In genomic region chr1:23980006-23980724, GRCh38 we compare ENCODE assay signal across 8 cellular contexts. TPM values are rescaled to one million over a fixed set of nuclear protein-coding genes. Genes with fewer than 3 reads are reported as not detected.
A peak's percentile ranks its signal among the peaks of the same experiment; 100 is the strongest.
DNase-seq lines count a peak whose midpoint lies in the region; ATAC-seq and TF ChIP-seq lines count a peak whose summit lies in the region.

TSS of gene SRSF10 (minus strand) at chr1:23980327. CDS start at chr1:23980255, 72 bp downstream.

- H3K4me3 ChIP-seq in testis = peak within 1 kb of the TSS; percentile 85 to 100

- 0 to 1% methylated on average over 44 to 60 of the region's 67 CpGs for WGBS in testis, 2 donors

- no peaks in the 10 kb centered on the region for H3K36me3 ChIP-seq in testis (ENCODE audit: low read depth, missing control alignments)

- peak within 1 kb of the TSS; percentile 97 to 98 for H3K27ac Mint-ChIP-seq in activated naive CD4-positive, alpha-beta T cell treated with anti-CD3 and anti-CD28 coated beads, Interleukin-2, amount 50 U/mL, for 72 hours

- no peaks in the 10 kb centered on the region for H3K9me3 Mint-ChIP-seq in activated naive CD4-positive, alpha-beta T cell treated with anti-CD3 and anti-CD28 coated beads, Interleukin-2, amount 50 U/mL, for 72 hours

- peak; percentile 87 for ATAC-seq in HG02623 (IDR thresholded peaks at IDR 0.05; ENCODE audit: unreplicated experiment)
- ATAC-seq in activated naive CD4-positive, alpha-beta T cell treated with anti-CD3 and anti-CD28 coated beads, Interleukin-2, amount 50 U/mL, for 72 hours = peak; percentile 94
- ATAC-seq in omental fat pad (ENCODE audit: low FRiP score) = peak; percentile 97

- H3K36me3 Mint-ChIP-seq in activated naive CD4-positive, alpha-beta T cell treated with anti-CD3 and anti-CD28 coated beads, Interleukin-2, amount 50 U/mL, for 72 hours = peaks cover 30 to 41% of the 10 kb centered on the region in 2 donors

- TF ChIP-seq POLR2A in GM10847 (IDR thresholded peaks at IDR 0.05; ENCODE audit: extremely low read depth, insufficient read length) (peak; percentile 98), testis (IDR thresholded peaks at IDR 0.05) (peak; percentile 92)

- no peaks in the 10 kb centered on the region for H3K27me3 ChIP-seq in testis

- H3K9me3 ChIP-seq in testis = no peaks in the 10 kb centered on the region

- TF ChIP-seq CTCF in omental fat pad (IDR thresholded peaks at IDR 0.05) (no peak), testis (IDR thresholded peaks at IDR 0.05) (peak in 2 of 3 experiments; percentile 36 to 57)

- intact Hi-C loops in testis (cut with DNase I; ENCODE audit: low total_unique reads) = no loop called here

- DNase-seq in NCI-H1092 treated with DMSO at 0.1 percent for 48 hours (lab: John Stamatoyannopoulos, UW) (peak; percentile 99), SKM-1 (lab: John Stamatoyannopoulos, UW; ENCODE audit: unreplicated experiment) (peak; percentile 98), glomerular endothelial cell (ENCODE audit: extremely low read depth, low read depth, low spot score) (peak; percentile 87), omental fat pad (ENCODE audit: low spot score) (peak; percentile 92), testis (peak; percentile 98)
- peak; percentile 95 to 99 for DNase-seq in activated naive CD4-positive, alpha-beta T cell treated with anti-CD3 and anti-CD28 coated beads, Interleukin-2, amount 50 U/mL, for 72 hours (ENCODE audit: low spot score in 2 of 2)

- peaks cover 43% of the 10 kb centered on the region for H3K4me1 ChIP-seq in testis

- peak within 1 kb of the TSS; percentile 94 to 100 for H3K27ac ChIP-seq in testis

RNA-seq across cellular contexts. Expression of gene SRSF10, which starts in this region (rescaled TPM):
- total RNA-seq in activated naive CD4-positive, alpha-beta T cell treated with anti-CD3 and anti-CD28 coated beads, Interleukin-2, amount 50 U/mL, for 72 hours = 100 to 1,000 TPM; 202 to 226 TPM
- total RNA-seq in glomerular endothelial cell (72.3 and 76.3 TPM in 2 replicates), omental fat pad (100 to 1,000 TPM; 101 to 152 (median 120) TPM), testis (100 to 1,000 TPM; 124 to 141 TPM)
- 113 TPM for polyA plus RNA-seq in testis (ENCODE audit: insufficient read depth, low read depth, low replicate concordance)

Comparison
In these comparisons a context has a peak if more than half of its experiments do, and no peak if none do; other contexts are left out.
1. Peak in every context shown above with its lines: DNase-seq, ATAC-seq, H3K4me3 ChIP-seq and H3K27ac ChIP-seq.
2. CTCF ChIP-seq: peak in testis (2 of 3); none in omental fat pad (0 of 3).